Comparison of ENCODE assay signal across 2 cellular contexts in the genomic region with DNA sequence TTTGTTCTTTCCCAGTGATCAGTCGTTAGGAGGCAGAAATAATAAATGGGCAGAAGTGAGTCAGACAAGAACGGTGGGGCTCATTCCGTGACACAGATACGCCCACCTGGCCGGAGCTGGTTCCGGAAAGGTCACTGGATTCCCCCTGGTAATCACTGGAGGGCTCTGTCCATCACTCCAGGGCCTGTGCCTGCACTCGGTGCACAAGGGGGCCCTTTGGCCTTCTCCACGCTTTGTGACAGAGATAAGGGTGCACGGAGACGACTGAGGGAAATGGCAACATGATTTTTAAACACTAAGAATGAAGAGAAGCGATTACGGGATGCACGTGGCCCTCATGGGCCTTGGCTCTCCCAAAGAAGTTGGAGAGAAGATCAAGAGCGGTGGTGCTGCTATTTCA.
TF ChIP-seq lines count a peak whose summit lies in the region.

No MANE protein-coding gene starts in this region.

TF ChIP-seq in IMR-90, 13 proteins besides CTCF, POLR2A, EP300 and RAD21:
- TF ChIP-seq BHLHE40 (IDR thresholded peaks at IDR 0.05; ENCODE audit: low read depth, low read length) (no peak), MXI1 (IDR thresholded peaks at IDR 0.05; ENCODE audit: borderline replicate concordance, low read depth, low read length) (no peak), FOS (IDR thresholded peaks at IDR 0.05; ENCODE audit: low read depth, low read length) (no peak), SMC3 (IDR thresholded peaks at IDR 0.05; ENCODE audit: low read depth, low read length) (no peak), CHD1 (IDR thresholded peaks at IDR 0.05; ENCODE audit: low read depth, low read length) (no peak), MAFK (IDR thresholded peaks at IDR 0.05; ENCODE audit: low read depth, low read length) (no peak), RCOR1 (IDR thresholded peaks at IDR 0.05; ENCODE audit: insufficient replicate concordance, low read length) (no peak), CEBPB (IDR thresholded peaks at IDR 0.05; ENCODE audit: low read depth, low read length) (no peak)

TF ChIP-seq in K562, 482 proteins besides CTCF, POLR2A, EP300 and RAD21:
- no peak for TF ChIP-seq ARNT (IDR thresholded peaks at IDR 0.05)
- 0 out of 2 replicates have a peak, but pooled peaks have one; percentile 13 for TF ChIP-seq CBFA2T3 (IDR thresholded peaks at IDR 0.05)
- TF ChIP-seq MTA3 (IDR thresholded peaks at IDR 0.05; ENCODE audit: borderline replicate concordance): no peak
- TF ChIP-seq RCOR1 (IDR thresholded peaks at IDR 0.05; ENCODE audit: borderline replicate concordance in 1 of 2, low read depth in 2 of 2, low read length in 2 of 2): no peak
- TF ChIP-seq TAF1 (IDR thresholded peaks at IDR 0.05; ENCODE audit: control insufficient read depth, extremely low read depth, insufficient read depth, low read length, severe bottlenecking): no peak
